Comparison of ENCODE assay signal across 21 cellular contexts in genomic region chr6:36479256-36479655, GRCh38. TPM values are rescaled to one million over a fixed set of nuclear protein-coding genes. Genes with fewer than 3 reads are reported as not detected.
DNase-seq lines count a peak whose midpoint lies in the region; ATAC-seq and TF ChIP-seq lines count a peak whose summit lies in the region.
"Had no signal": no experiment of that assay in that cellular context is flagged by ENCODE, and none has a peak within 500 bp of the region (broad histone marks: within the 10 kb centered on the region; RNA-seq: fewer than 3 reads in every experiment).

No MANE protein-coding gene starts in this region.

- H3K27me3 ChIP-seq in endodermal cell (ENCODE audit: control insufficient read depth, insufficient read depth, low read length, poor library complexity, severe bottlenecking): no peaks in the 10 kb centered on the region

- H3K4me3 Mint-ChIP-seq in activated CD8-positive, alpha-beta T cell treated with anti-CD3 and anti-CD28 coated beads for 36 hours: no peak overlapping the region
- H3K4me3 Mint-ChIP-seq in activated CD8-positive, alpha-beta T cell treated with anti-CD3 and anti-CD28 coated beads, Interleukin-2, amount 10 ng/mL, durations not matched to agents 7 days and 5 days: no peak overlapping the region
- H3K4me3 Mint-ChIP-seq in endodermal cell (no peak overlapping the region), progenitor cell of endocrine pancreas (ENCODE audit: low read depth) (no peak overlapping the region)

- no peaks in the 10 kb centered on the region for H3K27me3 Mint-ChIP-seq in activated CD8-positive, alpha-beta T cell treated with anti-CD3 and anti-CD28 coated beads for 36 hours
- no peaks in the 10 kb centered on the region for H3K27me3 Mint-ChIP-seq in activated CD8-positive, alpha-beta T cell treated with anti-CD3 and anti-CD28 coated beads, Interleukin-2, amount 10 ng/mL, durations not matched to agents 7 days and 5 days (ENCODE audit: low read depth)
- H3K27me3 Mint-ChIP-seq in endodermal cell (ENCODE audit: insufficient read depth) (no peaks in the 10 kb centered on the region), progenitor cell of endocrine pancreas (no peaks in the 10 kb centered on the region)
- H3K27me3 Mint-ChIP-seq: IgD-negative memory B cell had no signal

- CTCF ChIA-PET in activated CD8-positive, alpha-beta T cell treated with anti-CD3 and anti-CD28 coated beads for 36 hours (lab: Charles Lee): interaction anchor here (2.1 kb wide), 1 partner anchor 9 kb away, joined by 5 read pairs; no protein-coding TSS in a partner anchor
- CTCF ChIA-PET in activated CD8-positive, alpha-beta T cell treated with anti-CD3 and anti-CD28 coated beads, Interleukin-2, amount 10 ng/mL, durations not matched to agents 7 days and 5 days (lab: Charles Lee): interaction anchor here (1.4 kb wide), 1 partner anchor 56 kb away, joined by 3 read pairs; no protein-coding TSS in a partner anchor

- H3K4me3 ChIP-seq in endodermal cell (ENCODE audit: low read length): peak overlapping the region; percentile 11
- H3K4me3 ChIP-seq in lower leg skin (ENCODE audit: low read depth, poor library complexity, severe bottlenecking): no peak overlapping the region
- H3K4me3 ChIP-seq: A549, GM23248 had no signal

- POLR2A ChIA-PET in activated CD8-positive, alpha-beta T cell treated with anti-CD3 and anti-CD28 coated beads for 36 hours (lab: Charles Lee): interaction anchor here (0.6 to 1.3 kb wide), 3 partner anchors 9 to 319 kb away, joined by 3 to 4 read pairs (median 3); no protein-coding TSS in a partner anchor
- POLR2A ChIA-PET in activated CD8-positive, alpha-beta T cell treated with anti-CD3 and anti-CD28 coated beads, Interleukin-2, amount 10 ng/mL, durations not matched to agents 7 days and 5 days (lab: Charles Lee): no interaction called here

- no peak for TF ChIP-seq CTCF in activated CD8-positive, alpha-beta T cell treated with anti-CD3 and anti-CD28 coated beads for 36 hours (IDR thresholded peaks at IDR 0.05)
- TF ChIP-seq CTCF in endodermal cell (conservative IDR thresholded peaks at IDR 0.05) (no peak), progenitor cell of endocrine pancreas (IDR thresholded peaks at IDR 0.05; ENCODE audit: unreplicated experiment) (no peak), lower leg skin (IDR thresholded peaks at IDR 0.05) (no peak)

- intact Hi-C loops in activated CD8-positive, alpha-beta T cell treated with anti-CD3 and anti-CD28 coated beads for 36 hours (cut with micrococcal nuclease): no loop called here
- intact Hi-C loops in lower leg skin (cut with DNase I; ENCODE audit: low total_unique reads): no loop called here

- peaks cover 53% of the 10 kb centered on the region for H3K36me3 ChIP-seq in endodermal cell (ENCODE audit: control insufficient read depth, insufficient read depth, low read length)

- H3K9me3 ChIP-seq in endodermal cell (ENCODE audit: control insufficient read depth, low read length): no peaks in the 10 kb centered on the region
- H3K9me3 ChIP-seq: A549 had no signal

- peak overlapping the region; percentile 53 for H3K27ac Mint-ChIP-seq in activated CD8-positive, alpha-beta T cell treated with anti-CD3 and anti-CD28 coated beads for 36 hours
- no peak overlapping the region for H3K27ac Mint-ChIP-seq in activated CD8-positive, alpha-beta T cell treated with anti-CD3 and anti-CD28 coated beads, Interleukin-2, amount 10 ng/mL, durations not matched to agents 7 days and 5 days
- H3K27ac Mint-ChIP-seq in endodermal cell (peak overlapping the region; percentile 11), progenitor cell of endocrine pancreas (peak overlapping the region; percentile 91)

- no peak for TF ChIP-seq POLR2A in lower leg skin (IDR thresholded peaks at IDR 0.05)

- H3K36me3 Mint-ChIP-seq in activated CD8-positive, alpha-beta T cell treated with anti-CD3 and anti-CD28 coated beads for 36 hours (ENCODE audit: low read depth): peaks cover 45% of the 10 kb centered on the region
- H3K36me3 Mint-ChIP-seq in activated CD8-positive, alpha-beta T cell treated with anti-CD3 and anti-CD28 coated beads, Interleukin-2, amount 10 ng/mL, durations not matched to agents 7 days and 5 days (ENCODE audit: low read depth): peaks cover 51% of the 10 kb centered on the region
- H3K36me3 Mint-ChIP-seq in endodermal cell (ENCODE audit: low read depth) (peaks cover 40% of the 10 kb centered on the region), progenitor cell of endocrine pancreas (ENCODE audit: insufficient read depth) (peaks cover 28% of the 10 kb centered on the region)

- no peak overlapping the region for H3K27ac ChIP-seq in endodermal cell (ENCODE audit: low read depth, low read length)
- H3K27ac ChIP-seq: A549, GM23248, RWPE1 had no signal

- WGBS in endodermal cell (ENCODE audit: insufficient coverage in 1 of 2, insufficient read length in 1 of 2), 2 experiments: 88 to 97% methylated on average over 1 of the region's 1 CpG
- WGBS in lower leg skin, 2 donors: 45 to 50% methylated on average over 1 of the region's 1 CpG

- no peaks in the 10 kb centered on the region for H3K9me3 Mint-ChIP-seq in activated CD8-positive, alpha-beta T cell treated with anti-CD3 and anti-CD28 coated beads for 36 hours
- no peaks in the 10 kb centered on the region for H3K9me3 Mint-ChIP-seq in activated CD8-positive, alpha-beta T cell treated with anti-CD3 and anti-CD28 coated beads, Interleukin-2, amount 10 ng/mL, durations not matched to agents 7 days and 5 days (ENCODE audit: insufficient read depth)
- H3K9me3 Mint-ChIP-seq in endodermal cell (no peaks in the 10 kb centered on the region), progenitor cell of endocrine pancreas (ENCODE audit: low read depth) (no peaks in the 10 kb centered on the region)
- H3K9me3 Mint-ChIP-seq: IgD-negative memory B cell had no signal

- no peak for DNase-seq in activated CD8-positive, alpha-beta T cell treated with anti-CD3 and anti-CD28 coated beads for 36 hours
- DNase-seq in activated CD8-positive, alpha-beta T cell treated with anti-CD3 and anti-CD28 coated beads, Interleukin-2, amount 10 ng/mL, durations not matched to agents 7 days and 5 days: no peak
- DNase-seq in EH (ENCODE audit: low read depth) (peak; percentile 37), endodermal cell (no peak), progenitor cell of endocrine pancreas (ENCODE audit: low spot score, unreplicated experiment) (no peak), hypothalamus (lab: John Stamatoyannopoulos, UW) (no peak), HPDE6-E6E7 (ENCODE audit: extremely low spot score) (no peak), lower leg skin (ENCODE audit: low spot score in 2 of 2) (no peak)
- DNase-seq: DND-41; GF-D8; GM23248; MV-4-11; NCI-H1417 treated with DMSO at 0.1 percent for 48 hours; NCI-H2081; NCI-H2227 treated with DMSO at 0.1 percent for 48 hours; NCI-H526; NK-92 treated with Interleukin-12 subunit alpha and Interleukin-12 subunit beta, amount 100 ng/mL, for 24 hours had no signal

- H3K4me1 ChIP-seq in endodermal cell (ENCODE audit: control insufficient read depth, insufficient read depth, low read length): no peaks in the 10 kb centered on the region
- H3K4me1 ChIP-seq: A549 had no signal

- H3K4me1 Mint-ChIP-seq in activated CD8-positive, alpha-beta T cell treated with anti-CD3 and anti-CD28 coated beads for 36 hours (ENCODE audit: low read depth): peaks cover 13% of the 10 kb centered on the region
- peaks cover 3% of the 10 kb centered on the region for H3K4me1 Mint-ChIP-seq in activated CD8-positive, alpha-beta T cell treated with anti-CD3 and anti-CD28 coated beads, Interleukin-2, amount 10 ng/mL, durations not matched to agents 7 days and 5 days (ENCODE audit: low read depth)
- peaks cover 17% of the 10 kb centered on the region for H3K4me1 Mint-ChIP-seq in endodermal cell
- peaks cover 21% of the 10 kb centered on the region for H3K4me1 Mint-ChIP-seq in progenitor cell of endocrine pancreas (ENCODE audit: low read depth)

- ATAC-seq in activated CD8-positive, alpha-beta T cell treated with anti-CD3 and anti-CD28 coated beads for 36 hours: no peak
- no peak for ATAC-seq in activated CD8-positive, alpha-beta T cell treated with anti-CD3 and anti-CD28 coated beads, Interleukin-2, amount 10 ng/mL, durations not matched to agents 7 days and 5 days
- ATAC-seq: A549 had no signal

- H3K9ac ChIP-seq in endodermal cell (ENCODE audit: extremely low read depth, low read length, poor library complexity, severe bottlenecking): no peak overlapping the region
- H3K9ac ChIP-seq: GM23248 had no signal

RNA-seq across cellular contexts. Expression of gene KCTD20, which starts 36.5 kb away (rescaled TPM):
- 10 to 100 TPM; 42.7 to 45.1 TPM for total RNA-seq in activated CD8-positive, alpha-beta T cell treated with anti-CD3 and anti-CD28 coated beads for 36 hours
- total RNA-seq in activated CD8-positive, alpha-beta T cell treated with anti-CD3 and anti-CD28 coated beads, Interleukin-2, amount 10 ng/mL, durations not matched to agents 7 days and 5 days: 10 to 100 TPM; 56.5 to 58.9 TPM
- total RNA-seq in endodermal cell (10 to 100 TPM; 20.5 to 29.0 TPM), progenitor cell of endocrine pancreas (26.3 and 27.0 TPM in 2 replicates), lower leg skin (10 to 100 TPM; 48.5 to 84.1 (median 56.8) TPM)
- polyA plus RNA-seq in endodermal cell (2013, experiment 1 of 2): 40.9 TPM
- 43.1 TPM for polyA plus RNA-seq in endodermal cell (2013, experiment 2 of 2)

RNA-seq across cellular contexts. Expression of gene PXT1, which starts 36.6 kb away (rescaled TPM):
- total RNA-seq in activated CD8-positive, alpha-beta T cell treated with anti-CD3 and anti-CD28 coated beads for 36 hours: under 1 TPM; 0.22 to 0.36 TPM
- under 1 TPM; 0.16 TPM for total RNA-seq in activated CD8-positive, alpha-beta T cell treated with anti-CD3 and anti-CD28 coated beads, Interleukin-2, amount 10 ng/mL, durations not matched to agents 7 days and 5 days
- total RNA-seq in endodermal cell: under 1 TPM in 1 of 2 donors, not detected in 1; 0.15 TPM
- polyA plus RNA-seq in endodermal cell (2013, experiment 1 of 2): not detected
- polyA plus RNA-seq in endodermal cell (2013, experiment 2 of 2): 0.33 TPM
- not detected in 2 replicates for total RNA-seq in progenitor cell of endocrine pancreas
- not detected for total RNA-seq in lower leg skin
- total RNA-seq: GM23248, HT1080 had no signal
- polyA plus RNA-seq: A549, GM23248, IgD-negative memory B cell had no signal
